Comparison of ENCODE assay signal across 9 cellular contexts in the genomic region with DNA sequence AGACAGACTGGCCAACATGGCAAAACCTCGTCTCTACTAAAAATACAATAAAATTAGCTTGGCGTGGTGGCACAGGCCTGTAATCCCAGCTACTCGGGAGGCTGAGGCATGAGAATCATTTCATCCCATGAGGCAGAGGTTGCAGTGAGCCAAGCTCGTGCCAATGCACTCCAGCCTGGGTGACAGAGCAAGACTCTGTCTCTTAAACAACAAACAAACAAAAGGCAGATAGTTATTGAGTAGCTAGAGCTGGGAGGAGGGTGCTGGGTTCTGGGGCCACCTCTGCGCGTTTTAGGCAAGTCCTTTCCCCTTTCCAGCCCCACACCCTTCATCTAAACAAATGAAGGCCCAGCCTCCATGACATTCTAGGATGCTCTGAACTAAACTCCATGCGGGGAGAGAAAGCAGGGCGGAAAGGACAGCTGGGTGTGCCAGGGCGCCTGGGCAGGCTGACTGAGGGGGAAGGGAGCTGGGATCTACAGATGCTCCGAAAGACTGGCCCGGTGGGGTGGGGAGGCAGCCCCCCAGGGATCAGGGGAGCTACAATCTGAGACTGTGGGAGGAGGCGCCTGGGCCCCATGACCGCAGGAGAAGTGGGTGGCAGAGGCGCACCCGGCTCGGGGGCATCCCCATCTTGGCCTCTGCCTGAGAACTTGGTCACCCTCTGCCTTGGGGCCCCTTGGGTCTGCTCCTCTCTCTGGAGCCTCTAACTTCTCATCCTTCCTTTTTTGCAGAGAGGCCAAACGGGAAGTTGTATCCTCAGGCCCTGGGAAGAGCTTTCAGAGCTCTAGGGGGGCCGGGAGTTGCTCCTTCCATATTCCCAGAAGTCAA. TPM values are rescaled to one million over a fixed set of nuclear protein-coding genes. Genes with fewer than 3 reads are reported as not detected.
DNase-seq lines count a peak whose midpoint lies in the region; ATAC-seq and TF ChIP-seq lines count a peak whose summit lies in the region.
"Had no signal": no experiment of that assay in that cellular context is flagged by ENCODE, and none has a peak within 500 bp of the region (broad histone marks: within the 10 kb centered on the region; RNA-seq: fewer than 3 reads in every experiment).

No MANE protein-coding gene starts in this region.

- no peaks in the 10 kb centered on the region for H3K36me3 ChIP-seq in upper lobe of right lung

- ATAC-seq in Right ventricle myocardium superior (ENCODE audit: poor library complexity) (peak; percentile 43), upper lobe of right lung (peak; percentile 68), HG02840 (IDR thresholded peaks at IDR 0.05; ENCODE audit: low FRiP score, unreplicated experiment) (no peak)
- ATAC-seq: body of pancreas had no signal

- intact Hi-C loops in Right ventricle myocardium superior (cut with DNase I) (no loop called here), cardiac septum (cut with DNase I) (no loop called here), upper lobe of right lung (cut with DNase I) (no loop called here)

- H3K4me1 ChIP-seq in mononuclear cell (ENCODE audit: insufficient read depth, low read length) (peaks cover 88% of the 10 kb centered on the region), upper lobe of right lung (peaks cover 7% of the 10 kb centered on the region)
- H3K4me1 ChIP-seq: body of pancreas had no signal

- TF ChIP-seq CTCF in upper lobe of right lung (IDR thresholded peaks at IDR 0.05), result no peak

- H3K4me3 ChIP-seq in mononuclear cell (ENCODE audit: low read length) (peak overlapping the region; percentile 59), upper lobe of right lung (peak overlapping the region; percentile 45)
- H3K4me3 ChIP-seq: body of pancreas had no signal

- no peaks in the 10 kb centered on the region for H3K27me3 ChIP-seq in mononuclear cell (ENCODE audit: insufficient read depth, low read length)
- H3K27me3 ChIP-seq in upper lobe of right lung, result peaks cover 9% of the 10 kb centered on the region

- H3K27ac ChIP-seq in upper lobe of right lung, result peak overlapping the region; percentile 66

- no peaks in the 10 kb centered on the region for H3K9me3 ChIP-seq in mononuclear cell (ENCODE audit: low read depth, low read length)
- H3K9me3 ChIP-seq in upper lobe of right lung, result no peaks in the 10 kb centered on the region
- H3K9me3 ChIP-seq: body of pancreas had no signal

- DNase-seq in Right ventricle myocardium superior (no peak), cardiac septum (ENCODE audit: low spot score) (no peak), activated T-cell treated with anti-CD3 and anti-CD28 coated beads for 4 hours (peak; percentile 38), upper lobe of right lung (peak; percentile 67), midbrain (lab: John Stamatoyannopoulos, UW) (no peak), amniotic stem cell (lab: John Stamatoyannopoulos, UW) (no peak)

RNA-seq across cellular contexts. Expression of gene ITGAL, which starts 0.9 kb away (rescaled TPM):
- total RNA-seq in Right ventricle myocardium superior (1.5 TPM), cardiac septum (2.9 TPM), mononuclear cell (150 TPM), upper lobe of right lung (62.8 TPM)

RNA-seq across cellular contexts. Expression of gene SEPHS2, which starts 27.8 kb away (rescaled TPM):
- total RNA-seq in Right ventricle myocardium superior, result 28.6 TPM
- total RNA-seq in cardiac septum, result 27.3 TPM
- total RNA-seq in mononuclear cell, result 11.4 TPM
- total RNA-seq in upper lobe of right lung, result 54.9 TPM

RNA-seq across cellular contexts. Expression of gene DCTPP1, which starts 43.6 kb away (rescaled TPM):
- total RNA-seq in Right ventricle myocardium superior (38.4 TPM), cardiac septum (23.1 TPM), mononuclear cell (4.1 TPM), upper lobe of right lung (17.9 TPM)

RNA-seq across cellular contexts. Expression of gene ZNF768, which starts 52.9 kb away (rescaled TPM):
- total RNA-seq in Right ventricle myocardium superior, result 71.7 TPM
- 49.8 TPM for total RNA-seq in cardiac septum
- 5.7 TPM for total RNA-seq in mononuclear cell
- 25.8 TPM for total RNA-seq in upper lobe of right lung

Comparison
In these comparisons a context has a peak if more than half of its experiments do, and no peak if none do; other contexts are left out.
1. DNase-seq: peak in activated T-cell treated with anti-CD3 and anti-CD28 coated beads for 4 hours (single experiment) and upper lobe of right lung (single experiment); none in Right ventricle myocardium superior (single experiment), cardiac septum (single experiment), midbrain (single experiment) and amniotic stem cell (single experiment).
2. RNA of gene ITGAL, which starts 0.9 kb away (total RNA-seq): 150 TPM in mononuclear cell (single experiment) and 62.8 TPM in upper lobe of right lung (single experiment); 2.9 TPM in cardiac septum (single experiment) and 1.5 TPM in Right ventricle myocardium superior (single experiment); every median in the first group is over 10 times any median in the second.